ENCODE assay signal across 9 cellular contexts in the genomic region with DNA sequence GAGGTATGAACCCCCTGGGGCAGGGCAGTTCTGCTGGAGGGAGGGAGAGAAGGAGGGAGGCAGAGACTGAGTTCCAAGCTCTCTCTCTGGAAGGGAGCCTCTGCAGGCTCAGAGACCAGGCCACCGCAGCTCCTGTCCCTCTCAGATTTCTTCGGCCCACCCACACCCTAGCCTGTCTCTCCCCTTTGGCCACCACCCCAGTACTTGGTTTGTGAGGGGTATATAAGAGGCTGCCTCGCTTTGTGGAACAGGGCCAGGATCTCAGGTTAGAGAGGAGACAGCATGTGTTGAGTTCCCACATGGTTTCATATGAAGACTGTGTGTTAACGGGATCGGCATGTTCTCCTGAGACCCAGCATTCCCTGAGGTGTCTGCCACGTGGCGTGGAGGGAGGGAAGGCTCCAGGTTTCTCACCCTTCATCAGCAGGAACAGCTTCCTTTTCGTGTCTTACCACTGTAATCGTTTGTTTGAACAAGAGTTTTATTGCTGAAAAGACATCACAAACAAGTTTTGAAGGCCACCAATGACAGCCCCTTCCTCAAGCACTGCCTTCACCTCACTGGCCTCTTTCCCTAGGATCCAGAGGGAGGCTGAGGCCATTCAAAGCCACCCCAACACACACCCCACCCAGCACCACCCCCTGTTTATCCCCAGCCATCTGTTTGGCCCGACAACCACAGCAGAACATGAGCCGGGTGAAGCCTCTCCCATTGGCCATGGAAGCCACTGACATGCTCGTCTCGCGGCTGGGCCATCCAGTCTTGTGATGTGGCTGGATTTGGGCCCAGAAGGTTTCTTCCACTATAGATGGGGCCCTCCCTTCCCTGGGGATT. TPM values are rescaled to one million over a fixed set of nuclear protein-coding genes. Genes with fewer than 3 reads are reported as not detected.
DNase-seq lines count a peak whose midpoint lies in the region; ATAC-seq and TF ChIP-seq lines count a peak whose summit lies in the region.
"Had no signal": no experiment of that assay in that cellular context is flagged by ENCODE, and none has a peak within 500 bp of the region (broad histone marks: within the 10 kb centered on the region; RNA-seq: fewer than 3 reads in every experiment).

No MANE protein-coding gene starts in this region.

- peaks cover 26 to 59% (median 48%) of the 10 kb centered on the region in 4 donors for H3K4me1 ChIP-seq in stomach

- H3K4me1 Mint-ChIP-seq in activated CD8-positive, alpha-beta memory T cell treated with anti-CD3 and anti-CD28 coated beads, Interleukin-2, amount 10 ng/mL, durations not matched to agents 7 days and 5 days, result peaks cover 69% of the 10 kb centered on the region

- peaks cover 21% of the 10 kb centered on the region for H3K36me3 Mint-ChIP-seq in activated CD8-positive, alpha-beta memory T cell treated with anti-CD3 and anti-CD28 coated beads, Interleukin-2, amount 10 ng/mL, durations not matched to agents 7 days and 5 days

- no peak for ATAC-seq in activated CD8-positive, alpha-beta memory T cell treated with anti-CD3 and anti-CD28 coated beads, Interleukin-2, amount 10 ng/mL, durations not matched to agents 7 days and 5 days
- ATAC-seq in GM21737 (IDR thresholded peaks at IDR 0.05; ENCODE audit: unreplicated experiment) (no peak), GM21360 (IDR thresholded peaks at IDR 0.05; ENCODE audit: unreplicated experiment) (no peak), HG02642 (IDR thresholded peaks at IDR 0.05; ENCODE audit: poor library complexity, unreplicated experiment) (no peak)

- H3K27ac ChIP-seq in stomach, result peak overlapping the region in 4 of 5 donors; percentile 34 to 99 (median 97)

- H3K4me3 ChIP-seq in stomach, result no peak overlapping the region

- 47 to 70% (median 61%) methylated on average over 14 of the region's 14 CpGs for WGBS in stomach, 5 donors

- peak; percentile 6 for DNase-seq in NCI-H2196 (lab: John Stamatoyannopoulos, UW; ENCODE audit: unreplicated experiment)
- no peak for DNase-seq in NCI-H2196 treated with DMSO at 0.1 percent for 48 hours (lab: John Stamatoyannopoulos, UW; ENCODE audit: unreplicated experiment)
- no peak for DNase-seq in activated CD8-positive, alpha-beta memory T cell treated with anti-CD3 and anti-CD28 coated beads, Interleukin-2, amount 10 ng/mL, durations not matched to agents 7 days and 5 days
- peak; percentile 61 for DNase-seq in iris pigment epithelial cell (ENCODE audit: low read depth)
- DNase-seq in stomach, result no peak
- DNase-seq: effector CD8-positive, alpha-beta T cell had no signal

- peak overlapping the region; percentile 30 for H3K27ac Mint-ChIP-seq in activated CD8-positive, alpha-beta memory T cell treated with anti-CD3 and anti-CD28 coated beads, Interleukin-2, amount 10 ng/mL, durations not matched to agents 7 days and 5 days

- TF ChIP-seq EP300 in stomach (IDR thresholded peaks at IDR 0.05), result no peak

- no peaks in the 10 kb centered on the region for H3K27me3 Mint-ChIP-seq in activated CD8-positive, alpha-beta memory T cell treated with anti-CD3 and anti-CD28 coated beads, Interleukin-2, amount 10 ng/mL, durations not matched to agents 7 days and 5 days

- no peaks in the 10 kb centered on the region for H3K9me3 ChIP-seq in stomach

- no peaks in the 10 kb centered on the region for H3K9me3 Mint-ChIP-seq in activated CD8-positive, alpha-beta memory T cell treated with anti-CD3 and anti-CD28 coated beads, Interleukin-2, amount 10 ng/mL, durations not matched to agents 7 days and 5 days (ENCODE audit: low read depth)

- intact Hi-C loops in stomach (cut with DNase I; ENCODE audit: low total_unique reads), result no loop called here

- no peak for TF ChIP-seq POLR2A in stomach (IDR thresholded peaks at IDR 0.05)

- no peaks in the 10 kb centered on the region for H3K27me3 ChIP-seq in stomach

- CTCF ChIA-PET in activated CD8-positive, alpha-beta memory T cell treated with anti-CD3 and anti-CD28 coated beads, Interleukin-2, amount 10 ng/mL, durations not matched to agents 7 days and 5 days (lab: Charles Lee), result no interaction called here

- TF ChIP-seq CTCF in stomach (IDR thresholded peaks at IDR 0.05), result no peak

- H3K4me3 Mint-ChIP-seq in activated CD8-positive, alpha-beta memory T cell treated with anti-CD3 and anti-CD28 coated beads, Interleukin-2, amount 10 ng/mL, durations not matched to agents 7 days and 5 days, result no peak overlapping the region

- H3K36me3 ChIP-seq in stomach, result no peaks in the 10 kb centered on the region

RNA-seq across cellular contexts. Expression of a gene that starts 9.8 kb away (rescaled TPM):
- 100 to 1,000 TPM; 281 to 491 TPM for total RNA-seq in activated CD8-positive, alpha-beta memory T cell treated with anti-CD3 and anti-CD28 coated beads, Interleukin-2, amount 10 ng/mL, durations not matched to agents 7 days and 5 days
- 10 to 100 TPM in 4 of 5 donors, 1 to 10 TPM in 1; 7.6 to 34.7 (median 26.6) TPM for total RNA-seq in stomach
- polyA plus RNA-seq in stomach, result 10 to 100 TPM; 17.7 to 39.7 (median 24.1) TPM

Comparison
In these comparisons a context has a peak if more than half of its experiments do, and no peak if none do; other contexts are left out.
1. DNase-seq: peak in NCI-H2196 (single experiment) and iris pigment epithelial cell (single experiment); none in NCI-H2196 treated with DMSO at 0.1 percent for 48 hours (single experiment), activated CD8-positive, alpha-beta memory T cell treated with anti-CD3 and anti-CD28 coated beads, Interleukin-2, amount 10 ng/mL, durations not matched to agents 7 days and 5 days (single experiment) and stomach (single experiment).
2. RNA of a gene that starts 9.8 kb away (total RNA-seq): 281 to 491 TPM in activated CD8-positive, alpha-beta memory T cell treated with anti-CD3 and anti-CD28 coated beads, Interleukin-2, amount 10 ng/mL, durations not matched to agents 7 days and 5 days; 7.6 to 34.7 TPM in stomach; every median in the first group is over 4 times any median in the second.